8 cellular contexts compared by ENCODE assay signal in the genomic region with DNA sequence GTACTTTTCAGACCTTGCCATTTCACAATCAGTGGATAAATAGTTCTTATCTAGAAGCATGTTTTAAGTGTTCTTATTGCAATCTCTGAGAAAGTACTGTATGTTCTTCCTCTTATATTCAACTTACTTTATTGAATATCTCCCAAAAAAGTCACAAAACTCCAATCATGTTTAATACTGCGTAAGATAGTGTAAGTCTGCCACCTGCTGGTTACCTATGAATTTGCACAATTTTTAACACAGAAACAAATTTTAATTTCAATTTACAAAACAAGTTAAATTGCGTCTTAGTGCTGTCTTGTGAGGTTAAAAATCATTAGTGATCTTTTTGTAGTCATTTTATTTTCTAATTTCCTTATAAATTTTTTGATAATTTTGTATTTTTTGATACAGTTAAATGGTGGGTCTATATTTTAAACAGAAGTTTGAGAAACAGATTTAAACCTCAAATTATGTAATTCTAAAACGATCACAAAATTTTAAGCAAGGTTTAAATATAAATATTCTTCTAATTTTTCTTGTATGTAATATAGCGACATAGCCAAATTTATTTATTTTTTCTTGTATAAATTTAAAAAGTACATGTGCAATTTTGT.
A peak's percentile ranks its signal among the peaks of the same experiment; 100 is the strongest.
DNase-seq lines count a peak whose midpoint lies in the region; ATAC-seq, FAIRE-seq and TF ChIP-seq lines count a peak whose summit lies in the region.

No MANE protein-coding gene starts in this region.

- no peak overlapping the region for H2AFZ ChIP-seq in smooth muscle cell (ENCODE audit: low read depth)

- peak; percentile 85 to 86 for TF ChIP-seq RAD21 in A549 (conservative IDR thresholded peaks at IDR 0.05 in 1 of 2, IDR thresholded peaks at IDR 0.05 in 1 of 2)

- TF ChIP-seq POLR2A in A549 (IDR thresholded peaks at IDR 0.05; ENCODE audit: low read length) = no peak
- TF ChIP-seq POLR2A in Peyer's patch (IDR thresholded peaks at IDR 0.05) = no peak

- H3K4me3 ChIP-seq in A549 = no peak overlapping the region
- H3K4me3 ChIP-seq in Peyer's patch = no peak overlapping the region
- H3K4me3 ChIP-seq in smooth muscle cell = no peak overlapping the region

- H3K4me1 ChIP-seq in A549 (no peaks in the 10 kb centered on the region), Peyer's patch (no peaks in the 10 kb centered on the region), smooth muscle cell (ENCODE audit: low read depth) (no peaks in the 10 kb centered on the region)

- H3K79me2 ChIP-seq in smooth muscle cell (ENCODE audit: low read depth) = no peaks in the 10 kb centered on the region

- H3K9me3 ChIP-seq in A549 = no peaks in the 10 kb centered on the region
- H3K9me3 ChIP-seq in Peyer's patch = no peaks in the 10 kb centered on the region
- H3K9me3 ChIP-seq in smooth muscle cell (replicated peaks; ENCODE audit: low read depth) = peaks cover 4% of the 10 kb centered on the region

- no peak overlapping the region for H3K4me2 ChIP-seq in A549
- H3K4me2 ChIP-seq in smooth muscle cell = no peak overlapping the region

- no peaks in the 10 kb centered on the region for H4K20me1 ChIP-seq in smooth muscle cell (ENCODE audit: low read depth)

- H3K9ac ChIP-seq in smooth muscle cell (ENCODE audit: low read depth) = no peak overlapping the region

- POLR2A ChIA-PET in A549 (lab: Yijun Ruan, JAX) = no interaction called here

- ATAC-seq in A549 = no peak
- ATAC-seq in HG02981 (IDR thresholded peaks at IDR 0.05; ENCODE audit: unreplicated experiment) = no peak

- no peak overlapping the region for H3K27ac ChIP-seq in A549
- no peak overlapping the region for H3K27ac ChIP-seq in Peyer's patch
- H3K27ac ChIP-seq in smooth muscle cell (ENCODE audit: low read depth) = no peak overlapping the region

- WGBS in A549 (ENCODE audit: missing lambda C conversion rate) = 1% methylated on average over 4 of the region's 4 CpGs
- 37% methylated on average over 4 of the region's 4 CpGs for WGBS in smooth muscle cell (ENCODE audit: low lambda C conversion rate)

- peak in 1 of 2 experiments; percentile 19 for DNase-seq in A549 (ENCODE audit: low read depth in 1 of 2, low spot score in 1 of 2)
- no peak for DNase-seq in Peyer's patch
- DNase-seq in fibroblast of peridontal ligament (ENCODE audit: extremely low read depth) = peak; percentile 46
- no peak for DNase-seq in smooth muscle cell (lab: John Stamatoyannopoulos, UW; ENCODE audit: unreplicated experiment)
- DNase-seq in NCI-H1092 (lab: John Stamatoyannopoulos, UW) = no peak
- DNase-seq in NCI-H2227 treated with DMSO at 0.1 percent for 48 hours (lab: John Stamatoyannopoulos, UW) = no peak

- TF ChIP-seq EP300 in A549 (IDR thresholded peaks at IDR 0.05) = no peak

- no peaks in the 10 kb centered on the region for H3K36me3 ChIP-seq in Peyer's patch
- no peaks in the 10 kb centered on the region for H3K36me3 ChIP-seq in smooth muscle cell (ENCODE audit: low read depth)

- CTCF ChIA-PET in A549 (lab: Yijun Ruan, JAX) = interaction anchor here (2.1 kb wide), 1 partner anchor 22 kb away, joined by 6 read pairs; no protein-coding TSS in a partner anchor

- FAIRE-seq in A549 (lab: Jason Lieb, UNC) = no peak

- H3F3A ChIP-seq in smooth muscle cell (ENCODE audit: low read depth) = no peaks in the 10 kb centered on the region

- H3K27me3 ChIP-seq in Peyer's patch = no peaks in the 10 kb centered on the region
- no peaks in the 10 kb centered on the region for H3K27me3 ChIP-seq in smooth muscle cell (ENCODE audit: low read depth)

- TF ChIP-seq CTCF in A549 (IDR thresholded peaks at IDR 0.05) (peak; percentile 74), GM12872 (IDR thresholded peaks at IDR 0.05; ENCODE audit: insufficient read depth, low read depth, low read length) (peak; percentile 48; the same call in 2 of the 3 replicates), Peyer's patch (IDR thresholded peaks at IDR 0.05) (peak; percentile 28 to 80 (median 56)), smooth muscle cell (IDR thresholded peaks at IDR 0.05; ENCODE audit: borderline replicate concordance, insufficient read depth, poor library complexity, severe bottlenecking) (peak; percentile 78)

TF ChIP-seq in A549, 52 proteins besides CTCF, POLR2A, EP300 and RAD21:
- TF ChIP-seq FOXS1 (CRISPR knock-in tag; IDR thresholded peaks at IDR 0.05) = no peak
- no peak for TF ChIP-seq NR3C1 (IDR thresholded peaks at IDR 0.05)
- TF ChIP-seq SMC3 (IDR thresholded peaks at IDR 0.05) = peak; percentile 79
- no peak for TF ChIP-seq MYC (IDR thresholded peaks at IDR 0.05; ENCODE audit: borderline replicate concordance, low read length)
- TF ChIP-seq FOSL2 (IDR thresholded peaks at IDR 0.05) = no peak
- TF ChIP-seq FOSL2 (CRISPR knock-in tag; IDR thresholded peaks at IDR 0.05) = no peak
- no peak for TF ChIP-seq JUN (IDR thresholded peaks at IDR 0.05)
- no peak for TF ChIP-seq JUNB (IDR thresholded peaks at IDR 0.05)
- TF ChIP-seq ATOH8 (CRISPR knock-in tag; IDR thresholded peaks at IDR 0.05; ENCODE audit: low read depth) = no peak
